19 cellular contexts compared by ENCODE assay signal in genomic region chr22:39923689-39924088, GRCh38. TPM values are rescaled to one million over a fixed set of nuclear protein-coding genes. Genes with fewer than 3 reads are reported as not detected.
DNase-seq lines count a peak whose midpoint lies in the region; ATAC-seq and TF ChIP-seq lines count a peak whose summit lies in the region.
"Had no signal": no experiment of that assay in that cellular context is flagged by ENCODE, and none has a peak within 500 bp of the region (broad histone marks: within the 10 kb centered on the region; RNA-seq: fewer than 3 reads in every experiment).

No MANE protein-coding gene starts in this region.

- no peaks in the 10 kb centered on the region for H3K9me3 ChIP-seq in adrenal gland (replicated peaks in 1 of 3)
- H3K9me3 ChIP-seq: BE2C had no signal

- no peak overlapping the region for H3K27ac ChIP-seq in adrenal gland

- H3K27ac Mint-ChIP-seq in T-helper 1 cell treated with Interleukin-12 subunit alpha and Interleukin-12 subunit beta and Interleukin-4 antibody, amounts not matched to agents 30 μg/mL and 1 μg/mL, for 36 hours = no peak overlapping the region
- peak overlapping the region; percentile 58 to 70 for H3K27ac Mint-ChIP-seq in natural killer cell treated with Interleukin-12 subunit alpha and Interleukin-12 subunit beta and Interleukin-15 and Interleukin-18, amount 100 ng/mL, for 72 hours
- H3K27ac Mint-ChIP-seq in natural killer cell (no peak overlapping the region), T-cell (no peak overlapping the region)
- peak overlapping the region; percentile 38 for H3K27ac Mint-ChIP-seq in activated T-helper 2 cell treated with anti-CD3 and anti-CD28 coated beads, Interferon-gamma antibody, Interleukin-2, Interleukin-4, amounts not matched to agents 10 μg/mL and 5 μg/mL and 100 μg/mL, durations not matched to agents 14 hours and 24 hours and 36 hours
- H3K27ac Mint-ChIP-seq: GM23338 had no signal

- H3K4me3 Mint-ChIP-seq in T-helper 1 cell treated with Interleukin-12 subunit alpha and Interleukin-12 subunit beta and Interleukin-4 antibody, amounts not matched to agents 30 μg/mL and 1 μg/mL, for 36 hours = peak overlapping the region; percentile 30
- H3K4me3 Mint-ChIP-seq in natural killer cell treated with Interleukin-12 subunit alpha and Interleukin-12 subunit beta and Interleukin-15 and Interleukin-18, amount 100 ng/mL, for 72 hours = peak overlapping the region; percentile 28
- no peak overlapping the region for H3K4me3 Mint-ChIP-seq in natural killer cell
- H3K4me3 Mint-ChIP-seq in activated T-helper 2 cell treated with anti-CD3 and anti-CD28 coated beads, Interferon-gamma antibody, Interleukin-2, Interleukin-4, amounts not matched to agents 10 μg/mL and 5 μg/mL and 100 μg/mL, durations not matched to agents 14 hours and 24 hours and 36 hours (ENCODE audit: low read depth) = no peak overlapping the region
- peak overlapping the region in 1 of 3 donors; percentile 51 for H3K4me3 Mint-ChIP-seq in T-cell
- H3K4me3 Mint-ChIP-seq: GM23338 had no signal

- 67 to 74% (median 71%) methylated on average over 5 of the region's 5 CpGs for WGBS in adrenal gland, 4 donors

- H3K36me3 Mint-ChIP-seq in T-helper 1 cell treated with Interleukin-12 subunit alpha and Interleukin-12 subunit beta and Interleukin-4 antibody, amounts not matched to agents 30 μg/mL and 1 μg/mL, for 36 hours (ENCODE audit: low read depth) = peaks cover 44% of the 10 kb centered on the region
- no peaks in the 10 kb centered on the region for H3K36me3 Mint-ChIP-seq in natural killer cell treated with Interleukin-12 subunit alpha and Interleukin-12 subunit beta and Interleukin-15 and Interleukin-18, amount 100 ng/mL, for 72 hours
- H3K36me3 Mint-ChIP-seq in natural killer cell (no peaks in the 10 kb centered on the region), T-cell (peaks cover 39% of the 10 kb centered on the region)
- H3K36me3 Mint-ChIP-seq in activated T-helper 2 cell treated with anti-CD3 and anti-CD28 coated beads, Interferon-gamma antibody, Interleukin-2, Interleukin-4, amounts not matched to agents 10 μg/mL and 5 μg/mL and 100 μg/mL, durations not matched to agents 14 hours and 24 hours and 36 hours (ENCODE audit: low read depth) = peaks cover 38% of the 10 kb centered on the region

- no peaks in the 10 kb centered on the region for H3K36me3 ChIP-seq in adrenal gland (replicated peaks in 1 of 2)
- H3K36me3 ChIP-seq: BE2C had no signal

- peaks cover 19% of the 10 kb centered on the region for H3K27me3 ChIP-seq in adrenal gland

- H3K4me1 ChIP-seq in adrenal gland (replicated peaks in 1 of 2) = no peaks in the 10 kb centered on the region
- H3K4me1 ChIP-seq: BE2C had no signal

- DNase-seq in T-helper 1 cell (no peak), natural killer cell (no peak), Right ventricle myocardium inferior (ENCODE audit: missing footprints) (no peak), T-cell (no peak), adrenal gland (no peak)
- DNase-seq in natural killer cell treated with Interleukin-12 subunit alpha and Interleukin-12 subunit beta and Interleukin-15 and Interleukin-18, amount 100 ng/mL, for 72 hours (ENCODE audit: low spot score) = no peak
- DNase-seq in activated T-helper 2 cell treated with anti-CD3 and anti-CD28 coated beads, Interferon-gamma antibody, Interleukin-2, Interleukin-4, amounts not matched to agents 10 μg/mL and 5 μg/mL and 100 μg/mL, durations not matched to agents 14 hours and 24 hours and 36 hours (ENCODE audit: low spot score) = no peak
- DNase-seq: 8988T, BE2C, GF-D8, NCI-H2081 treated with DMSO at 0.1 percent for 48 hours, NCI-H510A, NCI-H82 had no signal

- H3K9me3 Mint-ChIP-seq in T-helper 1 cell treated with Interleukin-12 subunit alpha and Interleukin-12 subunit beta and Interleukin-4 antibody, amounts not matched to agents 30 μg/mL and 1 μg/mL, for 36 hours = no peaks in the 10 kb centered on the region
- H3K9me3 Mint-ChIP-seq in natural killer cell treated with Interleukin-12 subunit alpha and Interleukin-12 subunit beta and Interleukin-15 and Interleukin-18, amount 100 ng/mL, for 72 hours = no peaks in the 10 kb centered on the region
- H3K9me3 Mint-ChIP-seq in natural killer cell (no peaks in the 10 kb centered on the region), T-cell (no peaks in the 10 kb centered on the region)
- no peaks in the 10 kb centered on the region for H3K9me3 Mint-ChIP-seq in activated T-helper 2 cell treated with anti-CD3 and anti-CD28 coated beads, Interferon-gamma antibody, Interleukin-2, Interleukin-4, amounts not matched to agents 10 μg/mL and 5 μg/mL and 100 μg/mL, durations not matched to agents 14 hours and 24 hours and 36 hours
- H3K9me3 Mint-ChIP-seq: GM23338 had no signal

- ATAC-seq in natural killer cell treated with Interleukin-12 subunit alpha and Interleukin-12 subunit beta and Interleukin-15 and Interleukin-18, amount 100 ng/mL, for 72 hours = no peak
- no peak for ATAC-seq in natural killer cell
- ATAC-seq in Right ventricle myocardium inferior = no peak
- ATAC-seq in T-cell (replicated peaks in 1 of 4) = no peak
- ATAC-seq: GM23338, HCT116, K562, Panc1 had no signal

- intact Hi-C loops in natural killer cell (cut with micrococcal nuclease) (no loop called here), Right ventricle myocardium inferior (cut with DNase I) (no loop called here), adrenal gland (cut with DNase I) (no loop called here)
- intact Hi-C loops in activated T-helper 2 cell treated with anti-CD3 and anti-CD28 coated beads, Interferon-gamma antibody, Interleukin-2, Interleukin-4, amounts not matched to agents 10 μg/mL and 5 μg/mL and 100 μg/mL, durations not matched to agents 14 hours and 24 hours and 36 hours (cut with micrococcal nuclease) = loop anchor here (5.0 kb wide), 2 partner anchors 81 to 404 kb away; no protein-coding TSS in a partner anchor

- TF ChIP-seq POLR2A in adrenal gland (IDR thresholded peaks at IDR 0.05) = no peak

- TF ChIP-seq CTCF in natural killer cell (IDR thresholded peaks at IDR 0.05) (no peak), adrenal gland (IDR thresholded peaks at IDR 0.05) (no peak)

- H3K27me3 Mint-ChIP-seq in T-helper 1 cell treated with Interleukin-12 subunit alpha and Interleukin-12 subunit beta and Interleukin-4 antibody, amounts not matched to agents 30 μg/mL and 1 μg/mL, for 36 hours (ENCODE audit: low read depth) = no peaks in the 10 kb centered on the region
- H3K27me3 Mint-ChIP-seq in natural killer cell treated with Interleukin-12 subunit alpha and Interleukin-12 subunit beta and Interleukin-15 and Interleukin-18, amount 100 ng/mL, for 72 hours = no peaks in the 10 kb centered on the region
- H3K27me3 Mint-ChIP-seq in natural killer cell (ENCODE audit: low read depth in 2 of 2) = no peaks in the 10 kb centered on the region
- H3K27me3 Mint-ChIP-seq in activated T-helper 2 cell treated with anti-CD3 and anti-CD28 coated beads, Interferon-gamma antibody, Interleukin-2, Interleukin-4, amounts not matched to agents 10 μg/mL and 5 μg/mL and 100 μg/mL, durations not matched to agents 14 hours and 24 hours and 36 hours (ENCODE audit: low read depth) = no peaks in the 10 kb centered on the region
- H3K27me3 Mint-ChIP-seq in T-cell = no peaks in the 10 kb centered on the region

- CTCF ChIA-PET in T-cell (lab: Charles Lee) = interaction anchor here in 1 of 2 donors (1.3 to 1.6 kb wide), 4 partner anchors 9 to 70 kb away, joined by 3 to 8 read pairs (median 4); no protein-coding TSS in a partner anchor

- no peak overlapping the region for H3K4me3 ChIP-seq in adrenal gland
- H3K4me3 ChIP-seq: GM23338, K562 had no signal

- peaks cover 62% of the 10 kb centered on the region for H3K4me1 Mint-ChIP-seq in T-helper 1 cell treated with Interleukin-12 subunit alpha and Interleukin-12 subunit beta and Interleukin-4 antibody, amounts not matched to agents 30 μg/mL and 1 μg/mL, for 36 hours (ENCODE audit: low read depth)
- peaks cover 50 to 61% of the 10 kb centered on the region in 2 donors for H3K4me1 Mint-ChIP-seq in natural killer cell treated with Interleukin-12 subunit alpha and Interleukin-12 subunit beta and Interleukin-15 and Interleukin-18, amount 100 ng/mL, for 72 hours (ENCODE audit: low read depth in 2 of 2)
- peaks cover 68 to 70% of the 10 kb centered on the region in 2 donors for H3K4me1 Mint-ChIP-seq in natural killer cell
- peaks cover 67% of the 10 kb centered on the region for H3K4me1 Mint-ChIP-seq in activated T-helper 2 cell treated with anti-CD3 and anti-CD28 coated beads, Interferon-gamma antibody, Interleukin-2, Interleukin-4, amounts not matched to agents 10 μg/mL and 5 μg/mL and 100 μg/mL, durations not matched to agents 14 hours and 24 hours and 36 hours (ENCODE audit: low read depth)
- peaks cover 75 to 78% (median 76%) of the 10 kb centered on the region in 3 donors for H3K4me1 Mint-ChIP-seq in T-cell

- POLR2A ChIA-PET in T-cell (lab: Charles Lee) = interaction anchor here (0.7 to 1.3 kb wide), 4 partner anchors 9 to 16 kb away, joined by 3 to 10 read pairs (median 3); no protein-coding TSS in a partner anchor

RNA-seq across cellular contexts. Expression of gene GRAP2, which starts 22.8 kb away (rescaled TPM):
- total RNA-seq in natural killer cell treated with Interleukin-12 subunit alpha and Interleukin-12 subunit beta and Interleukin-15 and Interleukin-18, amount 100 ng/mL, for 72 hours = 10 to 100 TPM; 13.2 to 36.4 TPM
- total RNA-seq in natural killer cell (10 to 100 TPM; 65.1 to 97.3 (median 92.2) TPM), Right ventricle myocardium inferior (3.5 TPM), T-cell (100 to 1,000 TPM; 138 to 199 (median 157) TPM), adrenal gland (1 to 10 TPM in 2 of 8 donors, under 1 TPM in 5, not detected in 1; 0.28 to 1.7 (median 0.61) TPM)
- total RNA-seq in activated T-helper 2 cell treated with anti-CD3 and anti-CD28 coated beads, Interferon-gamma antibody, Interleukin-2, Interleukin-4, amounts not matched to agents 10 μg/mL and 5 μg/mL and 100 μg/mL, durations not matched to agents 14 hours and 24 hours and 36 hours = 44.1 and 46.5 TPM in 2 replicates
- under 1 TPM; 0.29 to 0.97 (median 0.30) TPM for polyA plus RNA-seq in adrenal gland
- polyA plus RNA-seq: GM23338 had no signal

RNA-seq across cellular contexts. Expression of gene ENTHD1, which starts 30.1 kb away (rescaled TPM):
- total RNA-seq in natural killer cell treated with Interleukin-12 subunit alpha and Interleukin-12 subunit beta and Interleukin-15 and Interleukin-18, amount 100 ng/mL, for 72 hours = not detected
- total RNA-seq in natural killer cell (not detected), Right ventricle myocardium inferior (not detected), T-cell (under 1 TPM; 0.13 to 0.36 (median 0.20) TPM), adrenal gland (under 1 TPM in 1 of 8 donors, not detected in 7; 0.07 TPM)
- total RNA-seq in activated T-helper 2 cell treated with anti-CD3 and anti-CD28 coated beads, Interferon-gamma antibody, Interleukin-2, Interleukin-4, amounts not matched to agents 10 μg/mL and 5 μg/mL and 100 μg/mL, durations not matched to agents 14 hours and 24 hours and 36 hours = 0.11 TPM in 2 replicates
- not detected for polyA plus RNA-seq in adrenal gland
- total RNA-seq: Daoy, GM23338 had no signal
- polyA plus RNA-seq: GM23338 had no signal

RNA-seq across cellular contexts. Expression of gene TMA7B, which starts 36.5 kb away (rescaled TPM):
- total RNA-seq in natural killer cell treated with Interleukin-12 subunit alpha and Interleukin-12 subunit beta and Interleukin-15 and Interleukin-18, amount 100 ng/mL, for 72 hours = 1 to 10 TPM in 1 of 2 donors, under 1 TPM in 1; 0.86 to 2.8 TPM
- 1 to 10 TPM; 2.6 to 8.7 (median 6.7) TPM for total RNA-seq in natural killer cell
- 1.7 and 2.0 TPM in 2 replicates for total RNA-seq in activated T-helper 2 cell treated with anti-CD3 and anti-CD28 coated beads, Interferon-gamma antibody, Interleukin-2, Interleukin-4, amounts not matched to agents 10 μg/mL and 5 μg/mL and 100 μg/mL, durations not matched to agents 14 hours and 24 hours and 36 hours
- total RNA-seq in Right ventricle myocardium inferior = not detected
- total RNA-seq in T-cell = 10 to 100 TPM in 2 of 5 donors, 1 to 10 TPM in 3; 7.8 to 18.9 (median 9.0) TPM
- not detected for total RNA-seq in adrenal gland
- polyA plus RNA-seq in adrenal gland = under 1 TPM in 1 of 3 donors, not detected in 2; 0.07 TPM
- total RNA-seq: Daoy, GM23338 had no signal
- polyA plus RNA-seq: GM23338 had no signal

Comparison
In these comparisons a context has a peak if more than half of its experiments do, and no peak if none do; other contexts are left out.
1. H3K27ac Mint-ChIP-seq: peak in natural killer cell treated with Interleukin-12 subunit alpha and Interleukin-12 subunit beta and Interleukin-15 and Interleukin-18, amount 100 ng/mL, for 72 hours (2 of 2) and activated T-helper 2 cell treated with anti-CD3 and anti-CD28 coated beads, Interferon-gamma antibody, Interleukin-2, Interleukin-4, amounts not matched to agents 10 μg/mL and 5 μg/mL and 100 μg/mL, durations not matched to agents 14 hours and 24 hours and 36 hours (single experiment); none in T-helper 1 cell treated with Interleukin-12 subunit alpha and Interleukin-12 subunit beta and Interleukin-4 antibody, amounts not matched to agents 30 μg/mL and 1 μg/mL, for 36 hours (single experiment), natural killer cell (0 of 2) and T-cell (0 of 2).
2. H3K4me3 Mint-ChIP-seq: peak in T-helper 1 cell treated with Interleukin-12 subunit alpha and Interleukin-12 subunit beta and Interleukin-4 antibody, amounts not matched to agents 30 μg/mL and 1 μg/mL, for 36 hours (single experiment) and natural killer cell treated with Interleukin-12 subunit alpha and Interleukin-12 subunit beta and Interleukin-15 and Interleukin-18, amount 100 ng/mL, for 72 hours (single experiment); none in natural killer cell (single experiment) and activated T-helper 2 cell treated with anti-CD3 and anti-CD28 coated beads, Interferon-gamma antibody, Interleukin-2, Interleukin-4, amounts not matched to agents 10 μg/mL and 5 μg/mL and 100 μg/mL, durations not matched to agents 14 hours and 24 hours and 36 hours (single experiment).